Comparison of ENCODE assay signal across 23 cellular contexts in genomic region chr11:29120329-29120695, GRCh38.
DNase-seq lines count a peak whose midpoint lies in the region; ATAC-seq and TF ChIP-seq lines count a peak whose summit lies in the region.
"Had no signal": no experiment of that assay in that cellular context is flagged by ENCODE, and none has a peak within 500 bp of the region (broad histone marks: within the 10 kb centered on the region; RNA-seq: fewer than 3 reads in every experiment).

No MANE protein-coding gene starts in this region.

- H3K4me3 ChIP-seq in IMR-90 (ENCODE audit: insufficient read depth, low read depth, low read length) (peak overlapping the region; percentile 23; the same call in 1 of the 2 replicates), mammary epithelial cell (replicated peaks in 1 of 3; ENCODE audit: insufficient read depth in 1 of 3, low read depth in 2 of 3, low read length in 3 of 3) (no peak overlapping the region), mucosa of rectum (ENCODE audit: low read length in 2 of 2) (peak overlapping the region; percentile 40 to 45), transverse colon (no peak overlapping the region)
- H3K4me3 ChIP-seq: BLaER1 treated with 17β-estradiol and CSF1 and Interleukin-3, amounts not matched to agents 10 nM and 100 nM; dorsolateral prefrontal cortex; left ventricle myocardium inferior; pancreas; spleen had no signal

- H3K4me1 ChIP-seq in IMR-90 (ENCODE audit: control insufficient read depth, insufficient read depth, low read length): peaks cover 9% of the 10 kb centered on the region
- peaks cover 4% of the 10 kb centered on the region for H3K4me1 ChIP-seq in mammary epithelial cell (ENCODE audit: insufficient read depth, low read length)
- peaks cover 5 to 6% of the 10 kb centered on the region in 2 donors for H3K4me1 ChIP-seq in mucosa of rectum (ENCODE audit: control insufficient read depth in 2 of 2, insufficient read depth in 2 of 2, low read length in 2 of 2)
- H3K4me1 ChIP-seq in transverse colon: peaks cover 4 to 20% (median 15%) of the 10 kb centered on the region in 4 donors
- H3K4me1 ChIP-seq: left ventricle myocardium inferior, pancreas, spleen had no signal

- H3K4me3 Mint-ChIP-seq in activated CD8-positive, alpha-beta memory T cell treated with anti-CD3 and anti-CD28 coated beads, Interleukin-2, amount 10 ng/mL, durations not matched to agents 7 days and 5 days: no peak overlapping the region
- H3K4me3 Mint-ChIP-seq: activated CD8-positive, alpha-beta T cell treated with anti-CD3 and anti-CD28 coated beads for 36 hours; activated naive CD8-positive, alpha-beta T cell; activated T-cell treated with anti-CD3 and anti-CD28 coated beads, Interleukin-2, amount 50 U/mL, for 4 hours; T-helper 1 cell treated with Interleukin-12 subunit alpha and Interleukin-12 subunit beta and Interleukin-4 antibody, amounts not matched to agents 30 μg/mL and 1 μg/mL, for 36 hours; WTC11 had no signal

- H3K27ac Mint-ChIP-seq in activated CD8-positive, alpha-beta memory T cell treated with anti-CD3 and anti-CD28 coated beads, Interleukin-2, amount 10 ng/mL, durations not matched to agents 7 days and 5 days: no peak overlapping the region
- H3K27ac Mint-ChIP-seq: activated CD8-positive, alpha-beta T cell treated with anti-CD3 and anti-CD28 coated beads for 36 hours; activated naive CD8-positive, alpha-beta T cell; T-helper 1 cell treated with Interleukin-12 subunit alpha and Interleukin-12 subunit beta and Interleukin-4 antibody, amounts not matched to agents 30 μg/mL and 1 μg/mL, for 36 hours; WTC11 had no signal

- H3K36me3 ChIP-seq in IMR-90 (ENCODE audit: control insufficient read depth, insufficient read depth, low read length) (no peaks in the 10 kb centered on the region), mammary epithelial cell (ENCODE audit: insufficient read depth, low read length) (no peaks in the 10 kb centered on the region), mucosa of rectum (ENCODE audit: control insufficient read depth in 2 of 2, insufficient read depth in 2 of 2, low read length in 2 of 2) (no peaks in the 10 kb centered on the region), transverse colon (no peaks in the 10 kb centered on the region)
- H3K36me3 ChIP-seq: BLaER1 treated with 17β-estradiol and CSF1 and Interleukin-3, amounts not matched to agents 10 nM and 100 nM; left ventricle myocardium inferior; pancreas; spleen had no signal

- peak overlapping the region; percentile 99 for H2BK5ac ChIP-seq in IMR-90 (ENCODE audit: low read depth, low read length, poor library complexity, severe bottlenecking)

- no peaks in the 10 kb centered on the region for H3K9me3 ChIP-seq in IMR-90 (ENCODE audit: control insufficient read depth, insufficient read depth, low read length)
- H3K9me3 ChIP-seq in mammary epithelial cell (replicated peaks; ENCODE audit: insufficient read depth, low read length): no peaks in the 10 kb centered on the region
- H3K9me3 ChIP-seq in mucosa of rectum (ENCODE audit: control insufficient read depth in 2 of 2, low read length in 2 of 2): no peaks in the 10 kb centered on the region
- H3K9me3 ChIP-seq in transverse colon: no peaks in the 10 kb centered on the region
- H3K9me3 ChIP-seq: BLaER1 treated with 17β-estradiol and CSF1 and Interleukin-3, amounts not matched to agents 10 nM and 100 nM; left ventricle myocardium inferior; pancreas; spleen had no signal

- H3K9ac ChIP-seq in IMR-90 (ENCODE audit: low read depth, low read length): peak overlapping the region; percentile 89
- H3K9ac ChIP-seq in mammary epithelial cell (ENCODE audit: insufficient read depth, low read length): no peak overlapping the region
- H3K9ac ChIP-seq in mucosa of rectum (ENCODE audit: low read depth in 1 of 2, low read length in 2 of 2): no peak overlapping the region
- H3K9ac ChIP-seq: BLaER1 treated with 17β-estradiol and CSF1 and Interleukin-3, amounts not matched to agents 10 nM and 100 nM had no signal

- peak; percentile 60 for ATAC-seq in IMR-90 (ENCODE audit: low read depth)
- ATAC-seq in GM19463 (IDR thresholded peaks at IDR 0.05; ENCODE audit: unreplicated experiment): no peak
- ATAC-seq in left lobe of liver: no peak
- no peak for ATAC-seq in activated CD8-positive, alpha-beta memory T cell treated with anti-CD3 and anti-CD28 coated beads, Interleukin-2, amount 10 ng/mL, durations not matched to agents 7 days and 5 days
- ATAC-seq: activated CD8-positive, alpha-beta T cell treated with anti-CD3 and anti-CD28 coated beads for 36 hours; activated T-cell treated with anti-CD3 and anti-CD28 coated beads, Interleukin-2, amount 50 U/mL, for 4 hours; pancreas; WTC11 had no signal

- TF ChIP-seq POLR2A in IMR-90 (IDR thresholded peaks at IDR 0.05; ENCODE audit: low read depth, low read length): no peak; the same call in 1 of the 2 replicates
- TF ChIP-seq POLR2A in transverse colon (IDR thresholded peaks at IDR 0.05): no peak

- H3K18ac ChIP-seq in IMR-90 (ENCODE audit: low read depth, low read length): peak overlapping the region; percentile 98

- H3K4ac ChIP-seq in IMR-90 (ENCODE audit: low read depth, low read length): peak overlapping the region; percentile 99

- no peaks in the 10 kb centered on the region; a peak in 1 of 4 replicates for H3K79me1 ChIP-seq in IMR-90 (ENCODE audit: low read depth in 1 of 2, low read length in 2 of 2)

- BruUV-seq in IMR-90 (replicated peaks; lab: Mats Ljungman, UMichigan): TSS peak; percentile 81
- BruUV-seq in mammary epithelial cell (replicated peaks; lab: Mats Ljungman, UMichigan): no TSS peak

- H2BK120ac ChIP-seq in IMR-90 (ENCODE audit: low read depth, low read length): peak overlapping the region; percentile 99

- peak overlapping the region; percentile 99 for H2BK20ac ChIP-seq in IMR-90 (ENCODE audit: low read depth, low read length)

- peak overlapping the region; percentile 96 for H4K5ac ChIP-seq in IMR-90 (ENCODE audit: low read depth, low read length)

- H2AFZ ChIP-seq in IMR-90 (replicated peaks; ENCODE audit: low read length, poor library complexity): peak overlapping the region; percentile 72
- H2AFZ ChIP-seq in mammary epithelial cell (ENCODE audit: low read depth, low read length): peak overlapping the region; percentile 13

- H4K20me1 ChIP-seq in IMR-90 (ENCODE audit: insufficient read depth, low read length) (no peaks in the 10 kb centered on the region), mammary epithelial cell (ENCODE audit: insufficient read depth, low read length) (no peaks in the 10 kb centered on the region)
- H4K20me1 ChIP-seq: BLaER1 treated with 17β-estradiol and CSF1 and Interleukin-3, amounts not matched to agents 10 nM and 100 nM had no signal

- peaks cover 8% of the 10 kb centered on the region for H3K9me3 Mint-ChIP-seq in activated CD8-positive, alpha-beta memory T cell treated with anti-CD3 and anti-CD28 coated beads, Interleukin-2, amount 10 ng/mL, durations not matched to agents 7 days and 5 days (ENCODE audit: low read depth)
- H3K9me3 Mint-ChIP-seq: WTC11 had no signal

- peak overlapping the region; percentile 79 for H3K4me2 ChIP-seq in IMR-90 (ENCODE audit: low read depth, low read length)
- H3K4me2 ChIP-seq in mammary epithelial cell (ENCODE audit: insufficient read depth, low read depth, low read length): no peak overlapping the region

- in situ Hi-C loops in IMR-90 (cut with MboI; ENCODE audit: low sequenced_read_pairs): no loop called here
- in situ Hi-C loops in mammary epithelial cell (cut with MboI; ENCODE audit: low sequenced_read_pairs in 2 of 2): no loop called here
- in situ Hi-C loops in transverse colon (cut with MboI; ENCODE audit: low pct_ligation_motif_present in 1 of 4, low pct_unique_long_range_greater_than_20kb in 1 of 4, low sequenced_read_pairs in 3 of 4): no loop called here

- no peaks in the 10 kb centered on the region for H3K27me3 ChIP-seq in IMR-90 (ENCODE audit: control insufficient read depth, insufficient read depth, low read length)
- H3K27me3 ChIP-seq in mammary epithelial cell (ENCODE audit: insufficient read depth, low read length): no peaks in the 10 kb centered on the region
- H3K27me3 ChIP-seq in mucosa of rectum (ENCODE audit: control insufficient read depth in 2 of 2, insufficient read depth in 2 of 2, low read length in 2 of 2): no peaks in the 10 kb centered on the region
- no peaks in the 10 kb centered on the region for H3K27me3 ChIP-seq in transverse colon
- H3K27me3 ChIP-seq: BLaER1 treated with 17β-estradiol and CSF1 and Interleukin-3, amounts not matched to agents 10 nM and 100 nM; dorsolateral prefrontal cortex; pancreas; spleen had no signal

- H3K14ac ChIP-seq in IMR-90 (replicated peaks; ENCODE audit: low read depth, low read length): peak overlapping the region; percentile 96

- DNase-seq in IMR-90 (no peak), mammary epithelial cell (no peak), transverse colon (no peak), GDM1 (lab: John Stamatoyannopoulos, UW) (no peak), left lobe of liver (ENCODE audit: low spot score) (no peak)
- DNase-seq in activated CD8-positive, alpha-beta memory T cell treated with anti-CD3 and anti-CD28 coated beads, Interleukin-2, amount 10 ng/mL, durations not matched to agents 7 days and 5 days: no peak
- DNase-seq: activated CD8-positive, alpha-beta T cell treated with anti-CD3 and anti-CD28 coated beads for 36 hours; activated T-cell treated with anti-CD3 and anti-CD28 coated beads, Interleukin-2, amount 50 U/mL, for 4 hours; dorsolateral prefrontal cortex; left ventricle myocardium inferior; MM.1S; NCI-H1930; NCI-H446 treated with DMSO at 0.1 percent for 48 hours; NK-92 treated with Interleukin-12 subunit alpha and Interleukin-12 subunit beta, amount 100 ng/mL, for 24 hours; pancreas; Right ventricle myocardium superior; spleen had no signal

- no peaks in the 10 kb centered on the region for H3K27me3 Mint-ChIP-seq in activated CD8-positive, alpha-beta memory T cell treated with anti-CD3 and anti-CD28 coated beads, Interleukin-2, amount 10 ng/mL, durations not matched to agents 7 days and 5 days
- H3K27me3 Mint-ChIP-seq: activated CD8-positive, alpha-beta T cell treated with anti-CD3 and anti-CD28 coated beads for 36 hours; activated naive CD8-positive, alpha-beta T cell had no signal

- no peaks in the 10 kb centered on the region for H3K79me2 ChIP-seq in mammary epithelial cell (ENCODE audit: insufficient read depth, low read length)

- H2AK9ac ChIP-seq in IMR-90 (replicated peaks; ENCODE audit: low read depth, low read length, poor library complexity): no peak overlapping the region

- no peaks in the 10 kb centered on the region for H3K36me3 Mint-ChIP-seq in activated CD8-positive, alpha-beta memory T cell treated with anti-CD3 and anti-CD28 coated beads, Interleukin-2, amount 10 ng/mL, durations not matched to agents 7 days and 5 days
- H3K36me3 Mint-ChIP-seq: activated naive CD8-positive, alpha-beta T cell; WTC11 had no signal

- H3K9me1 ChIP-seq in IMR-90 (ENCODE audit: insufficient read depth, low read length): peaks cover 4% of the 10 kb centered on the region; the same call in 1 of the 2 replicates

- TF ChIP-seq EP300 in transverse colon (IDR thresholded peaks at IDR 0.05; ENCODE audit: low read depth): no peak

- intact Hi-C loops in IMR-90 (cut with micrococcal nuclease): loop anchor here (1.0 kb wide), 2 partner anchors 209 to 284 kb away; no protein-coding TSS in a partner anchor
- intact Hi-C loops in mammary epithelial cell (cut with micrococcal nuclease): no loop called here
- intact Hi-C loops in transverse colon (cut with DNase I; ENCODE audit: low total_unique reads): no loop called here

- POLR2A ChIA-PET in IMR-90 (lab: Charles Lee; ENCODE audit: unreplicated experiment): interaction anchor here (0.7 to 1.4 kb wide), 5 partner anchors 66 to 1422 kb away, joined by 3 to 10 read pairs (median 3); no protein-coding TSS in a partner anchor

- H2BK15ac ChIP-seq in IMR-90 (ENCODE audit: low read depth, low read length): peak overlapping the region; percentile 72; the same call in 2 of the 3 replicates

- H4K91ac ChIP-seq in IMR-90 (ENCODE audit: insufficient read depth, low read depth, low read length): peak overlapping the region; percentile 98

- TF ChIP-seq CTCF in IMR-90 (conservative IDR thresholded peaks at IDR 0.05; ENCODE audit: low read depth, low read length) (no peak), mammary epithelial cell (conservative IDR thresholded peaks at IDR 0.05 in 1 of 2, IDR thresholded peaks at IDR 0.05 in 1 of 2; ENCODE audit: extremely low read depth in 1 of 2, insufficient read depth in 1 of 2, low read depth in 1 of 2, low read length in 2 of 2) (no peak), transverse colon (IDR thresholded peaks at IDR 0.05) (no peak)

- H3K4me1 Mint-ChIP-seq in activated CD8-positive, alpha-beta memory T cell treated with anti-CD3 and anti-CD28 coated beads, Interleukin-2, amount 10 ng/mL, durations not matched to agents 7 days and 5 days: no peaks in the 10 kb centered on the region

- CTCF ChIA-PET in IMR-90 (lab: Yijun Ruan, JAX) (interaction anchor here (2.3 kb wide), 1 partner anchor 39 kb away, joined by 7 read pairs; no protein-coding TSS in a partner anchor), mammary epithelial cell (lab: Charles Lee; ENCODE audit: low non-redundant PET) (no interaction called here)
- CTCF ChIA-PET in activated CD8-positive, alpha-beta memory T cell treated with anti-CD3 and anti-CD28 coated beads, Interleukin-2, amount 10 ng/mL, durations not matched to agents 7 days and 5 days (lab: Charles Lee): no interaction called here

- dilution Hi-C loops in IMR-90 (cut with HindIII; ENCODE audit: low sequenced_read_pairs, unreplicated experiment): no loop called here
- dilution Hi-C loops in mammary epithelial cell (cut with HindIII; ENCODE audit: low sequenced_read_pairs): no loop called here

- H3K27ac ChIP-seq in IMR-90 (ENCODE audit: insufficient read depth, low read length): peak overlapping the region; percentile 92
- H3K27ac ChIP-seq in mammary epithelial cell (ENCODE audit: insufficient read depth, low read depth, low read length): no peak overlapping the region
- H3K27ac ChIP-seq in mucosa of rectum (ENCODE audit: low read depth in 2 of 2, low read length in 2 of 2): peak overlapping the region in 1 of 2 donors; percentile 44
- peak overlapping the region; percentile 41 to 71 (median 52) for H3K27ac ChIP-seq in transverse colon
- H3K27ac ChIP-seq: BLaER1 treated with 17β-estradiol and CSF1 and Interleukin-3, amounts not matched to agents 10 nM and 100 nM; dorsolateral prefrontal cortex; left ventricle myocardium inferior; pancreas; spleen had no signal

- H2AK5ac ChIP-seq in IMR-90 (ENCODE audit: low read depth, low read length): peak overlapping the region; percentile 86

- peak overlapping the region; percentile 56 to 94 for H4K8ac ChIP-seq in IMR-90 (ENCODE audit: low read depth in 2 of 2, low read length in 2 of 2)

- peak overlapping the region; percentile 99 for H3K56ac ChIP-seq in IMR-90 (ENCODE audit: extremely low read depth, insufficient read depth, low read length)

- peak overlapping the region; percentile 93 for H3K23ac ChIP-seq in IMR-90 (ENCODE audit: low read depth, low read length)

- no peak for TF ChIP-seq RAD21 in IMR-90 (IDR thresholded peaks at IDR 0.05; ENCODE audit: low read length)

- WGBS in IMR-90 (ENCODE audit: extremely low coverage in 2 of 2, insufficient read length in 1 of 2), 2 experiments: no CpG with 5 or more reads among the region's 5 CpGs
- WGBS in mammary epithelial cell (ENCODE audit: low coverage, missing lambda C conversion rate): 81% methylated on average over 5 of the region's 5 CpGs
- WGBS in transverse colon (ENCODE audit: low coverage in 1 of 2), 2 donors: 42% methylated on average over 5 of the region's 5 CpGs; no CpG with 5 or more reads in 1 of the 2 donors

Comparison
In these comparisons a context has a peak if more than half of its experiments do, and no peak if none do; other contexts are left out.
1. H3K4me3 ChIP-seq: peak in IMR-90 (single experiment) and mucosa of rectum (2 of 2); none in mammary epithelial cell (0 of 3) and transverse colon (0 of 4).